In the genomic region with DNA sequence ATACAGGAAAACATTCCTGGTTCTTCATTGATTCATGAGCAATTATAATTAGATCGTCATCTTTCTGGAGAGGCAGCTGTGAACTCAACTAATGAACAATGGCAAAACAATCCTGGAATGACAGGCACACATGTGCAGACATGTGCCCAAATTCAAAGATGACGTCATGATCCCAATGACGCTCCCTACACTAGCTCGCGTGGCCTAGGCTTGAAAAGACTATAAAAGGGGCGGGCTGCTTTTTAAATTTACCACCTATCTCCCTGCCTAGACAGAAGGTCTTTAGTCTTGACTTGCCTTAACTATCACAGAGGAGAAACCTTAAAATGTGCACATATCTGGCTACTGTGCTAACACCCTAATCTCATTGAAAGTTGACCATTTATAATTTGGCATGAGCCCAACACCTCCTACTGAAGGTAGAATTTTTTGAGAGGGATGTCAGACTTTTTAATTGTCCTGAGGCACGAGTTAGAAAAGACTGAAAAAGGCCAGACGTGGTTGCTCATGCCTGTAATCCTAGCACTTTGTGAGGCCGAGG, we compare ENCODE assay signal across 12 cellular contexts.
DNase-seq lines count a peak whose midpoint lies in the region; ATAC-seq, FAIRE-seq and TF ChIP-seq lines count a peak whose summit lies in the region.
"Had no signal": no experiment of that assay in that cellular context is flagged by ENCODE, and none has a peak within 500 bp of the region (broad histone marks: within the 10 kb centered on the region; RNA-seq: fewer than 3 reads in every experiment).

No MANE protein-coding gene starts in this region.

- no peak for FAIRE-seq in bronchial epithelial cell (lab: Jason Lieb, UNC)
- FAIRE-seq: frontal cortex had no signal

- H3K27ac Mint-ChIP-seq in CD8-positive, alpha-beta memory T cell: peak overlapping the region in 5 of 8 donors; percentile 21 to 96 (median 58)

- H3K4me1 ChIP-seq in CD8-positive, alpha-beta memory T cell (ENCODE audit: insufficient read depth, low read length): peaks cover 35% of the 10 kb centered on the region
- peaks cover 37 to 45% of the 10 kb centered on the region in 2 experiments for H3K4me1 ChIP-seq in neutrophil (ENCODE audit: control insufficient read depth in 1 of 2, insufficient read depth in 1 of 2, low read depth in 1 of 2, low read length in 1 of 2)

- H3K27me3 ChIP-seq in CD8-positive, alpha-beta memory T cell (ENCODE audit: insufficient read depth, low read length, poor library complexity, severe bottlenecking): no peaks in the 10 kb centered on the region
- H3K27me3 ChIP-seq in bronchial epithelial cell (ENCODE audit: control insufficient read depth, insufficient read depth, low read length): no peaks in the 10 kb centered on the region
- H3K27me3 ChIP-seq in neutrophil: no peaks in the 10 kb centered on the region

- H3K36me3 Mint-ChIP-seq in CD8-positive, alpha-beta memory T cell: peaks cover 6 to 80% (median 7%) of the 10 kb centered on the region in 3 donors

- H3K9me3 ChIP-seq in CD8-positive, alpha-beta memory T cell (ENCODE audit: low read length): no peaks in the 10 kb centered on the region
- H3K9me3 ChIP-seq in neutrophil: no peaks in the 10 kb centered on the region

- ATAC-seq in HG03354 (IDR thresholded peaks at IDR 0.05; ENCODE audit: poor library complexity, severe bottlenecking, unreplicated experiment) (no peak), HG02588 (IDR thresholded peaks at IDR 0.05; ENCODE audit: unreplicated experiment) (no peak)
- ATAC-seq: left colon had no signal

- H3K27ac ChIP-seq in CD8-positive, alpha-beta memory T cell (ENCODE audit: low read depth, low read length): no peak overlapping the region
- peak overlapping the region; percentile 97 for H3K27ac ChIP-seq in neutrophil

- TF ChIP-seq CTCF in bronchial epithelial cell (IDR thresholded peaks at IDR 0.05; ENCODE audit: insufficient read depth, low read length, severe bottlenecking): no peak
- no peak for TF ChIP-seq CTCF in neutrophil (IDR thresholded peaks at IDR 0.05)

- CTCF ChIA-PET in CD8-positive, alpha-beta memory T cell (lab: Charles Lee): no interaction called here

- DNase-seq in CD8-positive, alpha-beta memory T cell: no peak
- DNase-seq in NCI-H1694 (lab: John Stamatoyannopoulos, UW) (peak; percentile 55), bronchial epithelial cell (ENCODE audit: low read depth) (peak; percentile 100), RPMI8226 (no peak), SIG-M5 (lab: John Stamatoyannopoulos, UW) (no peak)
- DNase-seq: left colon had no signal

- H3K27me3 Mint-ChIP-seq in CD8-positive, alpha-beta memory T cell: no peaks in the 10 kb centered on the region
- H3K27me3 Mint-ChIP-seq: activated naive CD4-positive, alpha-beta T cell treated with anti-CD3 and anti-CD28 coated beads, Interleukin-2, amount 50 U/mL, for 24 hours had no signal

- peaks cover 48 to 66% (median 57%) of the 10 kb centered on the region in 3 donors for H3K4me1 Mint-ChIP-seq in CD8-positive, alpha-beta memory T cell
- H3K4me1 Mint-ChIP-seq: neural crest cell had no signal

- no peaks in the 10 kb centered on the region for H3K9me3 Mint-ChIP-seq in CD8-positive, alpha-beta memory T cell
- H3K9me3 Mint-ChIP-seq: activated naive CD4-positive, alpha-beta T cell treated with anti-CD3 and anti-CD28 coated beads, Interleukin-2, amount 50 U/mL, for 24 hours; neural crest cell had no signal

- H3K36me3 ChIP-seq in CD8-positive, alpha-beta memory T cell (ENCODE audit: insufficient read depth, low read length): no peaks in the 10 kb centered on the region
- H3K36me3 ChIP-seq in bronchial epithelial cell (ENCODE audit: control insufficient read depth, insufficient read depth, low read length): peaks cover 4% of the 10 kb centered on the region
- H3K36me3 ChIP-seq in neutrophil: peaks cover 21% of the 10 kb centered on the region

- POLR2A ChIA-PET in CD8-positive, alpha-beta memory T cell (lab: Charles Lee): no interaction called here

- no peak overlapping the region for H3K4me3 Mint-ChIP-seq in CD8-positive, alpha-beta memory T cell
- H3K4me3 Mint-ChIP-seq: activated naive CD4-positive, alpha-beta T cell treated with anti-CD3 and anti-CD28 coated beads, Interleukin-2, amount 50 U/mL, for 24 hours; neural crest cell had no signal

- no peak overlapping the region for H3K4me3 ChIP-seq in CD8-positive, alpha-beta memory T cell (ENCODE audit: low read length)
- no peak overlapping the region for H3K4me3 ChIP-seq in bronchial epithelial cell (ENCODE audit: low read depth, low read length)
- H3K4me3 ChIP-seq in neutrophil (ENCODE audit: low read depth in 1 of 2, low read length in 1 of 2): no peak overlapping the region

Comparison
In these comparisons a context has a peak if more than half of its experiments do, and no peak if none do; other contexts are left out.
1. DNase-seq: peak in NCI-H1694 (single experiment) and bronchial epithelial cell (single experiment); none in CD8-positive, alpha-beta memory T cell (0 of 5), RPMI8226 (single experiment) and SIG-M5 (single experiment).